17 cellular contexts compared by ENCODE assay signal in genomic region chr18:70310560-70311320, GRCh38. TPM values are rescaled to one million over a fixed set of nuclear protein-coding genes. Genes with fewer than 3 reads are reported as not detected.
DNase-seq lines count a peak whose midpoint lies in the region; ATAC-seq, FAIRE-seq and TF ChIP-seq lines count a peak whose summit lies in the region.
"Had no signal": no experiment of that assay in that cellular context is flagged by ENCODE, and none has a peak within 500 bp of the region (broad histone marks: within the 10 kb centered on the region; RNA-seq: fewer than 3 reads in every experiment).

No MANE protein-coding gene starts in this region.

- TF ChIP-seq CTCF in K562 (IDR thresholded peaks at IDR 0.05 in 2 of 3, conservative IDR thresholded peaks at IDR 0.05 in 1 of 3; ENCODE audit: insufficient read depth in 2 of 3, low read depth in 1 of 3, low read length in 3 of 3) (no peak), left lung (IDR thresholded peaks at IDR 0.05) (no peak)

- ATAC-seq in left ventricle myocardium superior: peak; percentile 31
- ATAC-seq in K562: peak; percentile 53; the same call in 2 of the 3 replicates
- peak; percentile 61 for ATAC-seq in left lung
- no peak for ATAC-seq in activated naive CD8-positive, alpha-beta T cell treated with anti-CD3 and anti-CD28 coated beads, Interleukin-2, amount 50 U/mL, for 24 hours
- no peak for ATAC-seq in HG03025 (IDR thresholded peaks at IDR 0.05; ENCODE audit: low FRiP score, unreplicated experiment)
- ATAC-seq: GM12878 had no signal

- POLR2A ChIA-PET in K562 (lab: Yijun Ruan, JAX): no interaction called here

- no peaks in the 10 kb centered on the region for H3K9me1 ChIP-seq in K562 (ENCODE audit: control insufficient read depth, insufficient read depth, low read length)

- WGBS in K562 (ENCODE audit: insufficient coverage, low coverage, missing lambda C conversion rate): 89% methylated on average over 6 of the region's 6 CpGs

- no peak for DNase-seq in left ventricle myocardium superior
- no peak for DNase-seq in cardiac septum (ENCODE audit: low spot score)
- DNase-seq in K562 (ENCODE audit: extremely low read depth in 1 of 4, low spot score in 3 of 4): no peak
- DNase-seq in left lung: no peak
- DNase-seq in activated naive CD8-positive, alpha-beta T cell treated with anti-CD3 and anti-CD28 coated beads, Interleukin-2, amount 50 U/mL, for 24 hours: no peak
- no peak for DNase-seq in activated effector memory CD4-positive, alpha-beta T cell treated with Interleukin-2 at 50 U/mL for 16 hours
- DNase-seq in anterior cingulate cortex (lab: John Stamatoyannopoulos, UW): no peak
- DNase-seq: Caco-2, DMS53, Kasumi-1, NCI-H187 treated with DMSO at 0.1 percent for 48 hours had no signal

- H3K4me2 ChIP-seq in K562 (ENCODE audit: insufficient read depth, low read length): no peak overlapping the region

- H3K4me1 ChIP-seq in K562 (replicated peaks in 1 of 2; ENCODE audit: control insufficient read depth in 2 of 2, insufficient read depth in 2 of 2, low read length in 2 of 2) (no peaks in the 10 kb centered on the region), left lung (peaks cover 0 to 17% of the 10 kb centered on the region in 2 donors)
- H3K4me1 ChIP-seq: SJSA1 had no signal

- H3K27ac ChIP-seq in K562 (ENCODE audit: extremely low read depth, low read depth, low read length) (no peak overlapping the region), left lung (no peak overlapping the region)
- H3K27ac ChIP-seq: RWPE1, SJSA1 had no signal

- no peak for TF ChIP-seq EP300 in K562 (IDR thresholded peaks at IDR 0.05; ENCODE audit: low read length)

- 0 out of 4 replicates have a peak, but pooled peaks of 1 of the 2 experiments have one; percentile 9 for TF ChIP-seq RAD21 in K562 (CRISPR knock-in tag; conservative IDR thresholded peaks at IDR 0.05 in 1 of 2, IDR thresholded peaks at IDR 0.05 in 1 of 2)

- H3K4me3 ChIP-seq in K562: no peak overlapping the region
- H3K4me3 ChIP-seq in left lung: no peak overlapping the region
- H3K4me3 ChIP-seq: GM12878, SJSA1 had no signal

- no peak overlapping the region for H2AFZ ChIP-seq in K562 (ENCODE audit: low read depth, low read length)

- no peak overlapping the region for H3K4me3 Mint-ChIP-seq in activated naive CD8-positive, alpha-beta T cell treated with anti-CD3 and anti-CD28 coated beads, Interleukin-2, amount 50 U/mL, for 24 hours

- no peak for TF ChIP-seq POLR2A in K562 (conservative IDR thresholded peaks at IDR 0.05)

- no peak overlapping the region for H3K9ac ChIP-seq in K562 (ENCODE audit: insufficient read depth in 1 of 2, low read depth in 2 of 2, low read length in 2 of 2)

- 0 out of 2 replicates have a peak, but pooled peaks cover 2% of the 10 kb centered on the region for H3K9me3 ChIP-seq in K562 (replicated peaks; ENCODE audit: control insufficient read depth, insufficient read depth, low read depth, low read length)
- H3K9me3 ChIP-seq in left lung: peaks cover 0 to 7% of the 10 kb centered on the region in 2 donors
- H3K9me3 ChIP-seq: Caco-2 had no signal

- no peak overlapping the region for H3K27ac Mint-ChIP-seq in activated naive CD8-positive, alpha-beta T cell treated with anti-CD3 and anti-CD28 coated beads, Interleukin-2, amount 50 U/mL, for 24 hours

- FAIRE-seq in K562 (lab: Jason Lieb, UNC): no peak
- FAIRE-seq: A204.1, GM12878, GM18507 had no signal

- H4K20me1 ChIP-seq in K562 (replicated peaks; ENCODE audit: control insufficient read depth, insufficient read depth, low read length): no peaks in the 10 kb centered on the region

- BruUV-seq in K562 (replicated peaks; lab: Mats Ljungman, UMichigan): no TSS peak

- no peaks in the 10 kb centered on the region for H3K36me3 Mint-ChIP-seq in activated naive CD8-positive, alpha-beta T cell treated with anti-CD3 and anti-CD28 coated beads, Interleukin-2, amount 50 U/mL, for 24 hours (ENCODE audit: low read depth)

- in situ Hi-C loops in K562 (cut with MboI): no loop called here

- no peaks in the 10 kb centered on the region for H3K4me1 Mint-ChIP-seq in activated naive CD8-positive, alpha-beta T cell treated with anti-CD3 and anti-CD28 coated beads, Interleukin-2, amount 50 U/mL, for 24 hours

- H3K79me2 ChIP-seq in K562 (ENCODE audit: control insufficient read depth, insufficient read depth, low read length): peaks cover 64% of the 10 kb centered on the region

- H3K36me3 ChIP-seq in K562 (ENCODE audit: control insufficient read depth, insufficient read depth, low read length) (no peaks in the 10 kb centered on the region), left lung (no peaks in the 10 kb centered on the region)

- peaks cover 2% of the 10 kb centered on the region for H3K27me3 Mint-ChIP-seq in activated naive CD8-positive, alpha-beta T cell treated with anti-CD3 and anti-CD28 coated beads, Interleukin-2, amount 50 U/mL, for 24 hours

- CTCF ChIA-PET in K562 (lab: Yijun Ruan, JAX; ENCODE audit: low intra/inter-chr PET ratio): no interaction called here

- H3K27me3 ChIP-seq in K562 (ENCODE audit: control insufficient read depth in 2 of 2, insufficient read depth in 2 of 2, low read length in 2 of 2) (no peaks in the 10 kb centered on the region), left lung (no peaks in the 10 kb centered on the region)
- H3K27me3 ChIP-seq: SJSA1 had no signal

- H3K9me3 Mint-ChIP-seq in activated naive CD8-positive, alpha-beta T cell treated with anti-CD3 and anti-CD28 coated beads, Interleukin-2, amount 50 U/mL, for 24 hours: peaks cover 5% of the 10 kb centered on the region

- intact Hi-C loops in left ventricle myocardium superior (cut with micrococcal nuclease) (loop anchor here (10.0 kb wide), 1 partner anchor 124 kb away; no protein-coding TSS in a partner anchor), cardiac septum (cut with DNase I) (no loop called here), K562 (cut with micrococcal nuclease) (no loop called here), left lung (cut with DNase I) (no loop called here)

TF ChIP-seq in K562, 482 proteins besides CTCF, POLR2A, EP300 and RAD21 (continues in another document):
- no peak for TF ChIP-seq ZNF444 (CRISPR knock-in tag; IDR thresholded peaks at IDR 0.05)
- TF ChIP-seq ZNF655 (CRISPR knock-in tag; IDR thresholded peaks at IDR 0.05): no peak
- no peak for TF ChIP-seq HDAC1 (IDR thresholded peaks at IDR 0.05)

RNA-seq across cellular contexts. Expression of gene SOCS6, which starts 21.9 kb away (rescaled TPM):
- total RNA-seq in left ventricle myocardium superior (23.2 TPM), cardiac septum (22.8 TPM), K562 (2014; rRNA removed) (3.2 and 3.3 TPM in 2 replicates), K562 (2014; rRNA removed; fragmentation: Illumina TruSeq; extraction: Trizol) (5.7 and 7.2 TPM in 2 replicates), K562 (2015; rRNA removed; fragmentation: Illumina TruSeq; extraction: Trizol) (7.1 and 7.5 TPM in 2 replicates), K562 (2021) (5.8 and 6.6 TPM in 2 replicates), left lung (10 to 100 TPM; 18.0 to 22.2 TPM)
- total RNA-seq in K562 (2011; cell fraction: chromatin; rRNA removed; ENCODE audit: low replicate concordance): 5.4 and 9.7 TPM in 2 replicates
- total RNA-seq in K562 (2011; cell fraction: nucleolus; rRNA removed): 3.0 and 3.8 TPM in 2 replicates
- total RNA-seq in K562 (2011; cell fraction: nucleoplasm; rRNA removed): 3.7 and 4.3 TPM in 2 replicates
- polyA plus RNA-seq in K562 (2011; rRNA removed) (5.0 and 5.6 TPM in 2 replicates), K562 (2014; fragmentation: Illumina TruSeq; extraction: Trizol) (5.2 and 6.1 TPM in 2 replicates), K562 (2014; fragmentation: Nextera tagmentation; extraction: Ambion mirVana) (1 to 10 TPM; 2.5 to 3.4 TPM), K562 (2014; rRNA removed) (3.4 and 3.9 TPM in 2 replicates)
- polyA plus RNA-seq in K562 (2011; cell fraction: cytosol; rRNA removed): 3.5 and 4.0 TPM in 2 replicates
- 3.0 and 4.3 TPM in 2 replicates for polyA plus RNA-seq in K562 (2011; cell fraction: nucleus; rRNA removed)
- 3.9 and 4.4 TPM in 2 replicates for polyA plus RNA-seq in K562 (2012)
- 11.2 and 14.2 TPM in 2 replicates for polyA minus RNA-seq in K562 (2011; rRNA and poly(A)+ RNA removed)
- 5.0 and 8.2 TPM in 2 replicates for polyA minus RNA-seq in K562 (2011; cell fraction: cytosol; rRNA and poly(A)+ RNA removed)
- 3.6 and 8.1 TPM in 2 replicates for polyA minus RNA-seq in K562 (2011; cell fraction: nucleus; rRNA and poly(A)+ RNA removed)

Comparison
In these comparisons a context has a peak if more than half of its experiments do, and no peak if none do; other contexts are left out.
1. ATAC-seq: peak in left ventricle myocardium superior (single experiment), K562 (single experiment) and left lung (single experiment); none in activated naive CD8-positive, alpha-beta T cell treated with anti-CD3 and anti-CD28 coated beads, Interleukin-2, amount 50 U/mL, for 24 hours (single experiment) and HG03025 (single experiment).